ENCODE assay signal across 1 cellular context in genomic region chr3:102025568-102025967, GRCh38.
TF ChIP-seq lines count a peak whose summit lies in the region.

No MANE protein-coding gene starts in this region.

TF ChIP-seq in SK-N-SH, 30 proteins besides CTCF, POLR2A, EP300 and RAD21 (continued from another document):
- TF ChIP-seq REST (IDR thresholded peaks at IDR 0.05; ENCODE audit: low read depth, low read length) (no peak), FOXM1 (IDR thresholded peaks at IDR 0.05; ENCODE audit: low read depth) (no peak)
